ENCODE assay signal across 11 cellular contexts in the genomic region with DNA sequence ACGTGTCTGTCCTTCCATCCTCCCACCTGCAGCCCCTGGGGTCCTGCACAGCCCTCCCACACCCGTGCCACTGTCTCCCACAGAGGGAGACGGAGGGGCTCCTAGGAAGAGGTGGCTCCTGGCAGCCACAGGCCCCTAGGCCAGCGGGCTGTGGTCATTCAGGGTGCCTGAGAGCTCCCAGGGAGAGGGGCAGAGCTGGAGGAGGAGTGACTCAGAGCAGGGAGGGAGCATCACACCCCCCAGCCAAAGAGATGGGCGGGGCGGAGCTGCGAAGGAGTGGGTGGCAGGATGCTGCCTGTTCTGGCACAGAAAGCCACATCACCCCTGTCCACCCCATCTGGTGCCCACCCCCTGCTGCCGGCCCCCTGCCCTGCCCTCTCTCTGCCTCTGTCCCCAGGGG. TPM values are rescaled to one million over a fixed set of nuclear protein-coding genes. Genes with fewer than 3 reads are reported as not detected.
DNase-seq lines count a peak whose midpoint lies in the region; ATAC-seq and TF ChIP-seq lines count a peak whose summit lies in the region.
"Had no signal": no experiment of that assay in that cellular context is flagged by ENCODE, and none has a peak within 500 bp of the region (broad histone marks: within the 10 kb centered on the region; RNA-seq: fewer than 3 reads in every experiment).

No MANE protein-coding gene starts in this region.

- no peaks in the 10 kb centered on the region for H3K36me3 ChIP-seq in uterus

- no peak overlapping the region for H3K27ac ChIP-seq in uterus

- H3K9me3 ChIP-seq in uterus: no peaks in the 10 kb centered on the region

- no peak for TF ChIP-seq POLR2A in uterus (IDR thresholded peaks at IDR 0.05)

- H3K4me1 ChIP-seq in uterus: no peaks in the 10 kb centered on the region

- H3K27me3 ChIP-seq in uterus: no peaks in the 10 kb centered on the region

- intact Hi-C loops in uterus (cut with DNase I; ENCODE audit: low total_unique reads): no loop called here

- ATAC-seq in GM21390 (IDR thresholded peaks at IDR 0.05; ENCODE audit: unreplicated experiment) (no peak), GM19351 (IDR thresholded peaks at IDR 0.05; ENCODE audit: unreplicated experiment) (no peak)
- ATAC-seq: T-cell had no signal

- peak; percentile 83 for DNase-seq in Daoy (ENCODE audit: low read depth)
- peak; percentile 28 for DNase-seq in NCI-H69 (lab: John Stamatoyannopoulos, UW)
- DNase-seq in astrocyte of the hippocampus (ENCODE audit: low read depth, low spot score): peak; percentile 49
- peak; percentile 31 for DNase-seq in stimulated activated CD4-positive, alpha-beta T cell treated with anti-CD3 and anti-CD28 coated beads, Interleukin-4, amount 100 ng/mL, for 1 hour
- DNase-seq in GM19240 (ENCODE audit: insufficient read length, low spot score): no peak
- DNase-seq in uterus: no peak
- DNase-seq: GF-D8, NCI-H2171 had no signal

- no peak for TF ChIP-seq CTCF in uterus (IDR thresholded peaks at IDR 0.05)

- no peak overlapping the region for H3K4me3 ChIP-seq in uterus

RNA-seq across cellular contexts. Expression of gene STK32C, which starts 50.5 kb away (rescaled TPM):
- 6.4 and 9.3 TPM in 2 replicates for total RNA-seq in Daoy (2014; rRNA removed; shearing (Covaris generic))
- total RNA-seq in uterus: 10 to 100 TPM in 1 of 4 donors, 1 to 10 TPM in 2, under 1 TPM in 1; 0.51 to 17.2 (median 3.2) TPM

Comparison
In these comparisons a context has a peak if more than half of its experiments do, and no peak if none do; other contexts are left out.
1. DNase-seq: peak in Daoy (single experiment), NCI-H69 (single experiment), astrocyte of the hippocampus (single experiment) and stimulated activated CD4-positive, alpha-beta T cell treated with anti-CD3 and anti-CD28 coated beads, Interleukin-4, amount 100 ng/mL, for 1 hour (single experiment); none in GM19240 (single experiment) and uterus (0 of 2).